ENCODE assay signal across 17 cellular contexts in the genomic region with DNA sequence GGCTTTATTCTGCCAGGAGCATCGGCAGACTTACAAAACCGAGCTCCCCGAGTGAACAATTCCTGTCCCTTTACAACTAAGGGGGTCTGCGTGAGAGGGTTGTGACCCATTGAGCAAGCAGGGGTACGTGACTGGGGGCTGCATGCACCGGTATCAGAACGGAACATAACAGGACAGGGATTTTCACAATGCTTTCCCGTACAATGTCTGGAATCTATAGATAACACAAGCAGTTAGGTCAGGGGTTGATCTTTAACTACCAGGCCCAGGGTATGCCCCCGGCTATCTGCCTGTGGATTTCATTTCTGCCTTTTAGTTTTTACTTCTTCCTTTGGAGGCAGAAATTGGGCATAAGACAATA.
"Had no signal": no experiment of that assay in that cellular context is flagged by ENCODE, and none has a peak within 500 bp of the region (broad histone marks: within the 10 kb centered on the region; RNA-seq: fewer than 3 reads in every experiment).

No MANE protein-coding gene starts in this region.

- DNase-seq: effector CD4-positive, alpha-beta T cell; gastrocnemius medialis; heart right ventricle; islet precursor cell; mammary epithelial cell; mucosa of descending colon; naive thymus-derived CD8-positive, alpha-beta T cell; small intestine; stimulated activated CD4-positive, alpha-beta T cell treated with anti-CD3 and anti-CD28 coated beads, Interleukin-12 subunit alpha, Interleukin-12 subunit beta, amount 100 ng/mL, for 4 hours; stimulated activated naive CD4-positive, alpha-beta T cell; stomach had no signal

- H3K36me3 ChIP-seq: gastrocnemius medialis, neutrophil, right atrium auricular region had no signal

- H3K27ac Mint-ChIP-seq: type B pancreatic cell had no signal

- H3K9me3 Mint-ChIP-seq: naive thymus-derived CD8-positive, alpha-beta T cell; type B pancreatic cell had no signal

- ATAC-seq: esophagus mucosa; gastrocnemius medialis; heart right ventricle; left lobe of liver; mucosa of descending colon; naive thymus-derived CD8-positive, alpha-beta T cell had no signal

- H3K36me3 Mint-ChIP-seq: type B pancreatic cell had no signal

- H3K4me1 ChIP-seq: gastrocnemius medialis, right atrium auricular region, stomach had no signal

- H3K4me3 ChIP-seq: coronary artery, gastrocnemius medialis, heart right ventricle, mucosa of descending colon, right atrium auricular region, stomach had no signal

- H3K9me3 ChIP-seq: gastrocnemius medialis, heart right ventricle, mucosa of descending colon, neutrophil, right atrium auricular region, stomach had no signal

- H3K4me3 Mint-ChIP-seq: naive thymus-derived CD8-positive, alpha-beta T cell; type B pancreatic cell had no signal

- H3K27me3 ChIP-seq: gastrocnemius medialis, heart right ventricle, neutrophil, right atrium auricular region, stomach had no signal

- H3K27me3 Mint-ChIP-seq: naive thymus-derived CD8-positive, alpha-beta T cell; type B pancreatic cell had no signal
